ENCODE assay signal across 11 cellular contexts in genomic region chr9:86275962-86276361, GRCh38. TPM values are rescaled to one million over a fixed set of nuclear protein-coding genes. Genes with fewer than 3 reads are reported as not detected.
DNase-seq lines count a peak whose midpoint lies in the region; ATAC-seq and TF ChIP-seq lines count a peak whose summit lies in the region.
"Had no signal": no experiment of that assay in that cellular context is flagged by ENCODE, and none has a peak within 500 bp of the region (broad histone marks: within the 10 kb centered on the region; RNA-seq: fewer than 3 reads in every experiment).

No MANE protein-coding gene starts in this region.

- no peak for ATAC-seq in memory B cell (ENCODE audit: low read depth)
- no peak for ATAC-seq in T-cell (replicated peaks in 1 of 4)
- ATAC-seq in HG03135 (IDR thresholded peaks at IDR 0.05; ENCODE audit: unreplicated experiment), result no peak
- ATAC-seq: left lung had no signal

- TF ChIP-seq CTCF in HFFc6 (IDR thresholded peaks at IDR 0.05) (peak; percentile 67), astrocyte of the spinal cord (IDR thresholded peaks at IDR 0.05; ENCODE audit: low read depth, low read length) (peak; percentile 32)

- POLR2A ChIA-PET in T-cell (lab: Charles Lee), result no interaction called here

- DNase-seq in ELR (ENCODE audit: low read depth) (peak; percentile 24), HFFc6 (peak; percentile 7), astrocyte of the spinal cord (ENCODE audit: low read depth, low spot score) (no peak), memory B cell (ENCODE audit: low spot score in 2 of 2) (no peak), T-cell (no peak), SHP77 (lab: John Stamatoyannopoulos, UW) (no peak), midbrain (lab: John Stamatoyannopoulos, UW) (no peak)
- DNase-seq: activated CD4-positive, CD25-positive, alpha-beta regulatory T cell; left lung; NCI-H2171 had no signal

- no peak overlapping the region for H3K27ac Mint-ChIP-seq in HFFc6
- peak overlapping the region; percentile 20 for H3K27ac Mint-ChIP-seq in memory B cell
- H3K27ac Mint-ChIP-seq in T-cell, result no peak overlapping the region

- in situ Hi-C loops in astrocyte of the spinal cord (cut with HindIII; ENCODE audit: low sequenced_read_pairs), result no loop called here

- H3K27me3 Mint-ChIP-seq in HFFc6 (ENCODE audit: insufficient read depth) (no peaks in the 10 kb centered on the region), memory B cell (no peaks in the 10 kb centered on the region), T-cell (no peaks in the 10 kb centered on the region)

- H3K4me3 ChIP-seq in astrocyte of the spinal cord (ENCODE audit: low read depth, low read length), result no peak overlapping the region
- H3K4me3 ChIP-seq: left lung had no signal

- H3K4me1 Mint-ChIP-seq in HFFc6 (ENCODE audit: low read depth) (peaks cover 37% of the 10 kb centered on the region), memory B cell (peaks cover 16% of the 10 kb centered on the region), T-cell (peaks cover 37 to 48% (median 47%) of the 10 kb centered on the region in 3 donors)

- H3K36me3 Mint-ChIP-seq in HFFc6 (ENCODE audit: low read depth), result peaks cover 21% of the 10 kb centered on the region
- H3K36me3 Mint-ChIP-seq in memory B cell, result peaks cover 23% of the 10 kb centered on the region
- H3K36me3 Mint-ChIP-seq in T-cell, result peaks cover 47% of the 10 kb centered on the region

- CTCF ChIA-PET in T-cell (lab: Charles Lee), result interaction anchor here in 1 of 2 donors (1.1 kb wide), 1 partner anchor 67 kb away, joined by 3 read pairs; no protein-coding TSS in a partner anchor

- H3K4me3 Mint-ChIP-seq in HFFc6, result no peak overlapping the region
- H3K4me3 Mint-ChIP-seq in memory B cell, result no peak overlapping the region
- no peak overlapping the region for H3K4me3 Mint-ChIP-seq in T-cell

- H3K9me3 Mint-ChIP-seq in HFFc6, result no peaks in the 10 kb centered on the region
- H3K9me3 Mint-ChIP-seq in memory B cell, result no peaks in the 10 kb centered on the region
- H3K9me3 Mint-ChIP-seq in T-cell, result no peaks in the 10 kb centered on the region

RNA-seq across cellular contexts. Expression of gene ISCA1, which starts 6.4 kb away (rescaled TPM):
- 10 to 100 TPM; 20.2 to 29.5 (median 25.7) TPM for total RNA-seq in HFFc6 (2021; fragmentation: NEBNext Ultra II Directional; extraction: Animal tissue kit (Norgen Biotek cat#: 25700))
- 10 to 100 TPM; 30.9 to 69.9 (median 34.5) TPM for total RNA-seq in T-cell

RNA-seq across cellular contexts. Expression of gene C9orf153, which starts 16.5 kb away (rescaled TPM):
- not detected for total RNA-seq in HFFc6 (2021; fragmentation: NEBNext Ultra II Directional; extraction: Animal tissue kit (Norgen Biotek cat#: 25700))
- total RNA-seq in T-cell, result under 1 TPM in 4 of 5 donors, not detected in 1; 0.38 to 0.90 (median 0.55) TPM

Comparison
In these comparisons a context has a peak if more than half of its experiments do, and no peak if none do; other contexts are left out.
1. DNase-seq: peak in ELR (single experiment) and HFFc6 (single experiment); none in astrocyte of the spinal cord (single experiment), memory B cell (0 of 2), T-cell (0 of 34), SHP77 (0 of 2) and midbrain (single experiment).